27 cellular contexts compared by ENCODE assay signal in the genomic region with DNA sequence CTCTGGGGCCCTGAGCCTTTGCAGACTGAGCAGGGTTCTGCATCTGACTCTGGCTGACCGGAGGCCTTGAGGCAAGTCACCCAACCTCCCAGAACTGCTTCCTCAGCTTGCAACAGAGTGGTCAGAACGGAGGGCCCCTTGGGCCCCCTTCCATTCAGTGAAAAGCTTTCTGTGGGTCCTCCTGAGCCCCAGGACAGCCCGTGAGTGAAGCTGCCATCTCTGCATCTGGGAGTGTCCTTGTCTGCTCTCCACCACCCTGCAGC.
"Had no signal": no experiment of that assay in that cellular context is flagged by ENCODE, and none has a peak within 500 bp of the region (broad histone marks: within the 10 kb centered on the region; RNA-seq: fewer than 3 reads in every experiment).

No MANE protein-coding gene starts in this region.

- H3K4me3 Mint-ChIP-seq: naive thymus-derived CD8-positive, alpha-beta T cell; nephron progenitor cell; neural crest cell; stimulated activated effector memory CD8-positive, alpha-beta T cell treated with anti-CD3 and anti-CD28 coated beads, Interleukin-12 subunit alpha, Interleukin-12 subunit beta, amount 100 ng/mL, for 72 hours; stimulated activated naive B cell treated with anti-CD40 and anti-IgM and Interleukin-4, amounts not matched to agents 10 μg/mL and 1 μg/mL and 100 μg/mL, for 72 hours; stimulated activated naive CD8-positive, alpha-beta T cell treated with anti-CD3 and anti-CD28 coated beads, Interleukin-15, Interleukin-2, amounts not matched to agents 100 ng/mL and 50 ng/mL, for 24 hours had no signal

- DNase-seq: nephron progenitor cell; occipital lobe; ovary; psoas muscle; right lobe of liver; small intestine; stimulated activated CD4-positive, alpha-beta T cell treated with anti-CD3 and anti-CD28 coated beads, Interleukin-15, amount 100 ng/mL, for 24 hours; stimulated activated CD4-positive, alpha-beta T cell treated with anti-CD3 and anti-CD28 coated beads, Interleukin-2, amount 100 ng/mL, for 24 hours; stimulated activated CD4-positive, alpha-beta T cell treated with anti-CD3 and anti-CD28 coated beads, Interleukin-2, amount 100 ng/mL, for 48 hours; stimulated activated CD4-positive, alpha-beta T cell treated with anti-CD3 and anti-CD28 coated beads, Interleukin-4, amount 100 ng/mL, for 24 hours; stimulated activated naive B cell treated with anti-CD40 and anti-IgM and Interleukin-4, amounts not matched to agents 10 μg/mL and 1 μg/mL and 100 μg/mL, for 72 hours; stimulated activated naive CD4-positive, alpha-beta T cell treated with Interleukin-2 at 50 U/mL for 16 hours; stomach; thyroid gland; trophoblast cell; upper lobe of left lung had no signal

- H3K27me3 ChIP-seq: ovary, right lobe of liver, sigmoid colon, stomach, thyroid gland, tibial nerve, upper lobe of left lung, vagina had no signal

- H3K9me3 Mint-ChIP-seq: naive thymus-derived CD8-positive, alpha-beta T cell; neural crest cell; stimulated activated effector memory CD8-positive, alpha-beta T cell treated with anti-CD3 and anti-CD28 coated beads, Interleukin-12 subunit alpha, Interleukin-12 subunit beta, amount 100 ng/mL, for 72 hours; stimulated activated naive CD8-positive, alpha-beta T cell treated with anti-CD3 and anti-CD28 coated beads, Interleukin-15, Interleukin-2, amounts not matched to agents 100 ng/mL and 50 ng/mL, for 24 hours had no signal

- H3K4me1 ChIP-seq: parathyroid adenoma, psoas muscle, right lobe of liver, sigmoid colon, stomach, thyroid gland, tibial nerve, upper lobe of left lung, vagina had no signal

- H3K27ac Mint-ChIP-seq: progenitor cell of endocrine pancreas; stimulated activated effector memory CD8-positive, alpha-beta T cell treated with anti-CD3 and anti-CD28 coated beads, Interleukin-12 subunit alpha, Interleukin-12 subunit beta, amount 100 ng/mL, for 72 hours; stimulated activated naive B cell treated with anti-CD40 and anti-IgM and Interleukin-4, amounts not matched to agents 10 μg/mL and 1 μg/mL and 100 μg/mL, for 72 hours; stimulated activated naive CD8-positive, alpha-beta T cell treated with anti-CD3 and anti-CD28 coated beads, Interleukin-15, Interleukin-2, amounts not matched to agents 100 ng/mL and 50 ng/mL, for 24 hours had no signal

- H3K27me3 Mint-ChIP-seq: progenitor cell of endocrine pancreas; stimulated activated naive B cell treated with anti-CD40 and anti-IgM and Interleukin-4, amounts not matched to agents 10 μg/mL and 1 μg/mL and 100 μg/mL, for 72 hours; stimulated activated naive CD8-positive, alpha-beta T cell treated with anti-CD3 and anti-CD28 coated beads, Interleukin-15, Interleukin-2, amounts not matched to agents 100 ng/mL and 50 ng/mL, for 24 hours had no signal

- ATAC-seq: naive thymus-derived CD8-positive, alpha-beta T cell; psoas muscle; right cardiac atrium; stimulated activated effector memory CD8-positive, alpha-beta T cell treated with anti-CD3 and anti-CD28 coated beads, Interleukin-12 subunit alpha, Interleukin-12 subunit beta, amount 100 ng/mL, for 72 hours; stimulated activated naive B cell treated with anti-CD40 and anti-IgM and Interleukin-4, amounts not matched to agents 10 μg/mL and 1 μg/mL and 100 μg/mL, for 72 hours had no signal

- H3K27ac ChIP-seq: ovary, parathyroid adenoma, psoas muscle, right lobe of liver, sigmoid colon, stomach, thoracic aorta, thyroid gland, tibial nerve, vagina had no signal

- H3K36me3 ChIP-seq: ovary, right lobe of liver, sigmoid colon, thoracic aorta, thyroid gland, upper lobe of left lung, vagina had no signal

- H3K36me3 Mint-ChIP-seq: stimulated activated effector memory CD8-positive, alpha-beta T cell treated with anti-CD3 and anti-CD28 coated beads, Interleukin-12 subunit alpha, Interleukin-12 subunit beta, amount 100 ng/mL, for 72 hours had no signal

- H3K4me1 Mint-ChIP-seq: stimulated activated effector memory CD8-positive, alpha-beta T cell treated with anti-CD3 and anti-CD28 coated beads, Interleukin-12 subunit alpha, Interleukin-12 subunit beta, amount 100 ng/mL, for 72 hours had no signal

- H3K4me3 ChIP-seq: ovary, psoas muscle, right lobe of liver, sigmoid colon, stomach, thoracic aorta, thyroid gland, tibial nerve, upper lobe of left lung, vagina had no signal

- H3K9me3 ChIP-seq: ovary, psoas muscle, right lobe of liver, sigmoid colon, stomach, thoracic aorta, thyroid gland, tibial nerve, upper lobe of left lung, vagina had no signal
